8 cellular contexts compared by ENCODE assay signal in the genomic region with DNA sequence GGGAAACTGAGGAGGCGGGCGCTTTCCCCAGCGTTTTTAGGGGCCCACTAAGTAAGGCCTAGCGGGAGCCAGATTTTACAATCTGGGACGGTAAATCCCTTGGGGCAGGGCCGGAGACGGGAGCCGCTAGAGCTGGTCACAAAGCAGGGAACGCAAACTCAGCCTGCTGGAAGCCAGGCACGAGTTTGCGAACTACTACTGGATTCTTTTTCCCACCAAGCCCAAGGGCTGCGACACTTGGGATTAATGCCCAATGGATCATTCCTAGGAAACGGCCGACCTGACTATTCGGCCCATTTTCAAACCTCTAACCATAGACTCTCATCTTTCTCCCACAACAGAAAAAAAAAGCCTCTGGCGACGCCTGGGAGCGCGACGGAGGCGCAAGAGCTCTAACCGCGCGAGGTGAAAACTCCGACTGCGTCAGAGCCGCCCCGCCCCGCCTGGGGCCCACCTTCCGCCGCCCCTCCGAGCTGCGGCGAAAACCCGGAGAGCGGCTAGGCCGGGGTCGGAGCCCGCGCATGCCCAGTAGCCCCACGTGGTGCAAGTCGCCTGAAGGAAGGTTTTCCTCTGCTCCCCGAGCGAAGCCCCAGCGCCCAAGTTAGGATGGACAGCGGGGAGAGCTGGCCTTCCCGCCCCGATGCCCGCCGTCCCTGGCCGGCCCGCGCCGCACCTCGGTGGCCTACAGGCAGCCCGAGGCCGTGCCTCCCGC. TPM values are rescaled to one million over a fixed set of nuclear protein-coding genes. Genes with fewer than 3 reads are reported as not detected.
A peak's percentile ranks its signal among the peaks of the same experiment; 100 is the strongest.
DNase-seq lines count a peak whose midpoint lies in the region; ATAC-seq and TF ChIP-seq lines count a peak whose summit lies in the region.

No MANE protein-coding gene starts in this region.

- H3K9me3 ChIP-seq in RWPE2 (ENCODE audit: severe bottlenecking), result no peaks in the 10 kb centered on the region

- no peaks in the 10 kb centered on the region for H3K9me3 Mint-ChIP-seq in neural crest cell
- H3K9me3 Mint-ChIP-seq in stimulated activated naive CD8-positive, alpha-beta T cell treated with anti-CD3 and anti-CD28 coated beads, Interleukin-15, amount 100 ng/mL, for 72 hours, result no peaks in the 10 kb centered on the region

- no peak for TF ChIP-seq CTCF in RWPE2 (IDR thresholded peaks at IDR 0.05; ENCODE audit: poor library complexity, severe bottlenecking)
- no peak for TF ChIP-seq CTCF in neural crest cell (conservative IDR thresholded peaks at IDR 0.05)

- peak; percentile 95 for DNase-seq in Daoy (ENCODE audit: low read depth)
- DNase-seq in GOT3 (lab: John Stamatoyannopoulos, UW), result peak; percentile 84
- DNase-seq in Kasumi-1 (lab: John Stamatoyannopoulos, UW), result peak; percentile 96 to 97
- peak; percentile 92 for DNase-seq in RWPE2 (ENCODE audit: low spot score)
- peak; percentile 99 for DNase-seq in activated effector memory CD4-positive, alpha-beta T cell treated with anti-CD3 and anti-CD28 coated beads, Interleukin-2, amount 50 U/mL, for 16 hours
- DNase-seq in fibroblast of the conjunctiva (ENCODE audit: low read depth), result peak; percentile 92
- peak; percentile 93 for DNase-seq in neural crest cell (ENCODE audit: low read depth, low spot score)
- peak; percentile 95 to 96 for DNase-seq in stimulated activated naive CD8-positive, alpha-beta T cell treated with anti-CD3 and anti-CD28 coated beads, Interleukin-15, amount 100 ng/mL, for 72 hours

- peak overlapping the region; percentile 59 for H3K4me3 ChIP-seq in RWPE2 (ENCODE audit: severe bottlenecking)

- no peaks in the 10 kb centered on the region for H3K36me3 Mint-ChIP-seq in neural crest cell (ENCODE audit: low read depth)

- peak overlapping the region; percentile 85 for H3K27ac ChIP-seq in RWPE2 (ENCODE audit: poor library complexity, severe bottlenecking)

- H3K27me3 Mint-ChIP-seq in neural crest cell (ENCODE audit: low read depth), result peaks cover 2% of the 10 kb centered on the region
- H3K27me3 Mint-ChIP-seq in stimulated activated naive CD8-positive, alpha-beta T cell treated with anti-CD3 and anti-CD28 coated beads, Interleukin-15, amount 100 ng/mL, for 72 hours, result no peaks in the 10 kb centered on the region

- H3K27me3 ChIP-seq in RWPE2 (ENCODE audit: insufficient read depth, poor library complexity, severe bottlenecking), result no peaks in the 10 kb centered on the region

- H3K4me1 ChIP-seq in RWPE2 (ENCODE audit: insufficient read depth, poor library complexity, severe bottlenecking), result peaks cover 13% of the 10 kb centered on the region

- no peaks in the 10 kb centered on the region for H3K36me3 ChIP-seq in RWPE2 (ENCODE audit: low read depth)

- ATAC-seq in RWPE2 (ENCODE audit: low read depth), result peak; percentile 48
- peak; percentile 75 for ATAC-seq in stimulated activated naive CD8-positive, alpha-beta T cell treated with anti-CD3 and anti-CD28 coated beads, Interleukin-15, amount 100 ng/mL, for 72 hours

- peak overlapping the region; percentile 97 for H3K4me3 Mint-ChIP-seq in neural crest cell
- peak overlapping the region; percentile 91 to 92 for H3K4me3 Mint-ChIP-seq in stimulated activated naive CD8-positive, alpha-beta T cell treated with anti-CD3 and anti-CD28 coated beads, Interleukin-15, amount 100 ng/mL, for 72 hours

- peak overlapping the region; percentile 99 for H3K27ac Mint-ChIP-seq in neural crest cell (ENCODE audit: unreplicated experiment)
- H3K27ac Mint-ChIP-seq in stimulated activated naive CD8-positive, alpha-beta T cell treated with anti-CD3 and anti-CD28 coated beads, Interleukin-15, amount 100 ng/mL, for 72 hours, result peak overlapping the region; percentile 94 to 96

- peaks cover 31% of the 10 kb centered on the region for H3K4me1 Mint-ChIP-seq in neural crest cell
- peaks cover 34% of the 10 kb centered on the region for H3K4me1 Mint-ChIP-seq in stimulated activated naive CD8-positive, alpha-beta T cell treated with anti-CD3 and anti-CD28 coated beads, Interleukin-15, amount 100 ng/mL, for 72 hours

RNA-seq across cellular contexts. Expression of a gene that starts 0.6 kb away (rescaled TPM):
- 13.5 and 13.9 TPM in 2 replicates for total RNA-seq in Daoy (2014; rRNA removed; shearing (Covaris generic))
- total RNA-seq in neural crest cell, result 14.2 and 14.4 TPM in 2 replicates

Comparison
In these comparisons a context has a peak if more than half of its experiments do, and no peak if none do; other contexts are left out.
1. Peak in every context shown above with its lines: DNase-seq, ATAC-seq, H3K4me3 ChIP-seq and H3K27ac ChIP-seq.